18 cellular contexts compared by ENCODE assay signal in genomic region chr5:179614745-179615144, GRCh38. TPM values are rescaled to one million over a fixed set of nuclear protein-coding genes. Genes with fewer than 3 reads are reported as not detected.
DNase-seq lines count a peak whose midpoint lies in the region; ATAC-seq and TF ChIP-seq lines count a peak whose summit lies in the region.
"Had no signal": no experiment of that assay in that cellular context is flagged by ENCODE, and none has a peak within 500 bp of the region (broad histone marks: within the 10 kb centered on the region; RNA-seq: fewer than 3 reads in every experiment).

No MANE protein-coding gene starts in this region.

- no peaks in the 10 kb centered on the region for H3K9me3 Mint-ChIP-seq in stimulated activated naive CD8-positive, alpha-beta T cell treated with anti-CD3 and anti-CD28 coated beads, Interleukin-15, Interleukin-2, amounts not matched to agents 100 ng/mL and 50 ng/mL, for 24 hours
- H3K9me3 Mint-ChIP-seq in stimulated activated naive CD8-positive, alpha-beta T cell treated with anti-CD3 and anti-CD28 coated beads, Interleukin-15, amount 100 ng/mL, for 72 hours = no peaks in the 10 kb centered on the region
- no peaks in the 10 kb centered on the region for H3K9me3 Mint-ChIP-seq in activated T-helper 1 cell treated with anti-CD3 and anti-CD28 coated beads, Interleukin-12 subunit alpha, Interleukin-12 subunit beta, Interleukin-2, Interleukin-4 antibody, amounts not matched to agents 30 ng/mL and 10 ng/mL and 1 ng/mL, durations not matched to agents 14 hours and 24 hours and 36 hours
- H3K9me3 Mint-ChIP-seq in naive B cell = peaks cover 0 to 1% (median 0%) of the 10 kb centered on the region in 7 donors
- H3K9me3 Mint-ChIP-seq: activated T-cell treated with anti-CD3 and anti-CD28 coated beads, Interleukin-2, amount 50 U/mL, for 4 hours had no signal

- no peaks in the 10 kb centered on the region for H3K27me3 Mint-ChIP-seq in stimulated activated naive CD8-positive, alpha-beta T cell treated with anti-CD3 and anti-CD28 coated beads, Interleukin-15, Interleukin-2, amounts not matched to agents 100 ng/mL and 50 ng/mL, for 24 hours
- H3K27me3 Mint-ChIP-seq in stimulated activated naive CD8-positive, alpha-beta T cell treated with anti-CD3 and anti-CD28 coated beads, Interleukin-15, amount 100 ng/mL, for 72 hours = no peaks in the 10 kb centered on the region
- H3K27me3 Mint-ChIP-seq in activated T-helper 1 cell treated with anti-CD3 and anti-CD28 coated beads, Interleukin-12 subunit alpha, Interleukin-12 subunit beta, Interleukin-2, Interleukin-4 antibody, amounts not matched to agents 30 ng/mL and 10 ng/mL and 1 ng/mL, durations not matched to agents 14 hours and 24 hours and 36 hours (ENCODE audit: insufficient read depth) = no peaks in the 10 kb centered on the region
- H3K27me3 Mint-ChIP-seq in naive B cell = no peaks in the 10 kb centered on the region

- intact Hi-C loops in activated T-helper 1 cell treated with anti-CD3 and anti-CD28 coated beads, Interleukin-12 subunit alpha, Interleukin-12 subunit beta, Interleukin-2, Interleukin-4 antibody, amounts not matched to agents 30 ng/mL and 10 ng/mL and 1 ng/mL, durations not matched to agents 14 hours and 24 hours and 36 hours (cut with micrococcal nuclease) = loop anchor here (10.0 kb wide), 1 partner anchor 1410 kb away; the partner anchor contains the start of gene HNRNPAB

- no peak for DNase-seq in stimulated activated naive CD8-positive, alpha-beta T cell treated with anti-CD3 and anti-CD28 coated beads, Interleukin-15, amount 100 ng/mL, for 72 hours
- no peak for DNase-seq in activated T-helper 1 cell treated with anti-CD3 and anti-CD28 coated beads, Interleukin-12 subunit alpha, Interleukin-12 subunit beta, Interleukin-2, Interleukin-4 antibody, amounts not matched to agents 30 ng/mL and 10 ng/mL and 1 ng/mL, durations not matched to agents 14 hours and 24 hours and 36 hours (ENCODE audit: low spot score)
- DNase-seq in naive B cell = no peak
- no peak for DNase-seq in NK-92 treated with Interleukin-12 subunit alpha and Interleukin-12 subunit beta, amount 100 ng/mL, for 24 hours (lab: John Stamatoyannopoulos, UW)
- DNase-seq in activated CD4-positive, CD25-positive, alpha-beta regulatory T cell treated with anti-CD3 and anti-CD28 coated beads, Interleukin-2, amount 50 U/mL, for 72 hours = no peak
- no peak for DNase-seq in HEK293T (ENCODE audit: extremely low spot score)
- DNase-seq: activated CD4-positive, alpha-beta T cell treated with anti-CD3 and anti-CD28 coated beads, Interleukin-2, amount 50 U/mL, for 1 hour; activated T-cell treated with anti-CD3 and anti-CD28 coated beads, Interleukin-2, amount 50 U/mL, for 4 hours; amygdala; cerebellar nuclear complex; NCI-H1092; NCI-H2107; NCI-H526 treated with DMSO at 0.1 percent for 48 hours; OCI-M1; stimulated activated CD4-positive, alpha-beta T cell treated with anti-CD3 and anti-CD28 coated beads, Interleukin-2, amount 100 ng/mL, for 24 hours had no signal

- no peak for ATAC-seq in stimulated activated naive CD8-positive, alpha-beta T cell treated with anti-CD3 and anti-CD28 coated beads, Interleukin-15, amount 100 ng/mL, for 72 hours
- ATAC-seq in naive B cell (ENCODE audit: low read depth in 2 of 2) (no peak), HG03565 (IDR thresholded peaks at IDR 0.05; ENCODE audit: unreplicated experiment) (no peak)
- ATAC-seq: activated T-cell treated with anti-CD3 and anti-CD28 coated beads, Interleukin-2, amount 50 U/mL, for 4 hours; right cardiac atrium had no signal

- POLR2A ChIA-PET in HEK293T (lab: Yijun Ruan, JAX) = interaction anchor here (1.7 kb wide), 1 partner anchor 9 kb away, joined by 11 read pairs; the partner anchor contains the start of gene HNRNPH1

- H3K27ac Mint-ChIP-seq in stimulated activated naive CD8-positive, alpha-beta T cell treated with anti-CD3 and anti-CD28 coated beads, Interleukin-15, Interleukin-2, amounts not matched to agents 100 ng/mL and 50 ng/mL, for 24 hours = peak overlapping the region; percentile 28
- peak overlapping the region in 1 of 2 donors; percentile 80 for H3K27ac Mint-ChIP-seq in stimulated activated naive CD8-positive, alpha-beta T cell treated with anti-CD3 and anti-CD28 coated beads, Interleukin-15, amount 100 ng/mL, for 72 hours
- H3K27ac Mint-ChIP-seq in activated T-helper 1 cell treated with anti-CD3 and anti-CD28 coated beads, Interleukin-12 subunit alpha, Interleukin-12 subunit beta, Interleukin-2, Interleukin-4 antibody, amounts not matched to agents 30 ng/mL and 10 ng/mL and 1 ng/mL, durations not matched to agents 14 hours and 24 hours and 36 hours = peak overlapping the region; percentile 15
- peak overlapping the region in 4 of 6 donors; percentile 25 to 84 (median 34) for H3K27ac Mint-ChIP-seq in naive B cell

- peaks cover 91% of the 10 kb centered on the region for H3K36me3 Mint-ChIP-seq in stimulated activated naive CD8-positive, alpha-beta T cell treated with anti-CD3 and anti-CD28 coated beads, Interleukin-15, Interleukin-2, amounts not matched to agents 100 ng/mL and 50 ng/mL, for 24 hours (ENCODE audit: low read depth)
- H3K36me3 Mint-ChIP-seq in activated T-helper 1 cell treated with anti-CD3 and anti-CD28 coated beads, Interleukin-12 subunit alpha, Interleukin-12 subunit beta, Interleukin-2, Interleukin-4 antibody, amounts not matched to agents 30 ng/mL and 10 ng/mL and 1 ng/mL, durations not matched to agents 14 hours and 24 hours and 36 hours (ENCODE audit: low read depth) = peaks cover 79% of the 10 kb centered on the region
- H3K36me3 Mint-ChIP-seq in naive B cell = peaks cover 57 to 61% of the 10 kb centered on the region in 2 donors

- H3K4me1 Mint-ChIP-seq in stimulated activated naive CD8-positive, alpha-beta T cell treated with anti-CD3 and anti-CD28 coated beads, Interleukin-15, Interleukin-2, amounts not matched to agents 100 ng/mL and 50 ng/mL, for 24 hours (ENCODE audit: low read depth) = peaks cover 60% of the 10 kb centered on the region
- H3K4me1 Mint-ChIP-seq in stimulated activated naive CD8-positive, alpha-beta T cell treated with anti-CD3 and anti-CD28 coated beads, Interleukin-15, amount 100 ng/mL, for 72 hours = peaks cover 72% of the 10 kb centered on the region
- peaks cover 75% of the 10 kb centered on the region for H3K4me1 Mint-ChIP-seq in activated T-helper 1 cell treated with anti-CD3 and anti-CD28 coated beads, Interleukin-12 subunit alpha, Interleukin-12 subunit beta, Interleukin-2, Interleukin-4 antibody, amounts not matched to agents 30 ng/mL and 10 ng/mL and 1 ng/mL, durations not matched to agents 14 hours and 24 hours and 36 hours (ENCODE audit: low read depth)
- peaks cover 38 to 46% (median 42%) of the 10 kb centered on the region in 3 donors for H3K4me1 Mint-ChIP-seq in naive B cell

- CTCF ChIA-PET in HEK293T (lab: Yijun Ruan, JAX) = interaction anchor here (0.6 kb wide), 1 partner anchor 55 kb away, joined by 3 read pairs; no protein-coding TSS in a partner anchor

- no peak overlapping the region for H3K4me3 Mint-ChIP-seq in stimulated activated naive CD8-positive, alpha-beta T cell treated with anti-CD3 and anti-CD28 coated beads, Interleukin-15, Interleukin-2, amounts not matched to agents 100 ng/mL and 50 ng/mL, for 24 hours
- H3K4me3 Mint-ChIP-seq in stimulated activated naive CD8-positive, alpha-beta T cell treated with anti-CD3 and anti-CD28 coated beads, Interleukin-15, amount 100 ng/mL, for 72 hours = peak overlapping the region in 1 of 2 donors; percentile 22
- no peak overlapping the region for H3K4me3 Mint-ChIP-seq in activated T-helper 1 cell treated with anti-CD3 and anti-CD28 coated beads, Interleukin-12 subunit alpha, Interleukin-12 subunit beta, Interleukin-2, Interleukin-4 antibody, amounts not matched to agents 30 ng/mL and 10 ng/mL and 1 ng/mL, durations not matched to agents 14 hours and 24 hours and 36 hours
- no peak overlapping the region for H3K4me3 Mint-ChIP-seq in naive B cell
- H3K4me3 Mint-ChIP-seq: activated T-cell treated with anti-CD3 and anti-CD28 coated beads, Interleukin-2, amount 50 U/mL, for 4 hours had no signal

TF ChIP-seq in HEK293T, 16 proteins besides CTCF, POLR2A, EP300 and RAD21:
- TF ChIP-seq ZNF384 (IDR thresholded peaks at IDR 0.05) (no peak), FOXM1 (IDR thresholded peaks at IDR 0.05; ENCODE audit: borderline replicate concordance) (no peak), SUZ12 (IDR thresholded peaks at IDR 0.05) (no peak), LEF1 (IDR thresholded peaks at IDR 0.05; ENCODE audit: borderline replicate concordance) (no peak), HDGF (IDR thresholded peaks at IDR 0.05; ENCODE audit: borderline replicate concordance) (no peak), BHLHE40 (IDR thresholded peaks at IDR 0.05; ENCODE audit: borderline replicate concordance) (no peak), PKNOX1 (IDR thresholded peaks at IDR 0.05) (no peak), NFRKB (IDR thresholded peaks at IDR 0.05) (no peak), SP1 (IDR thresholded peaks at IDR 0.05) (no peak), CTBP1 (IDR thresholded peaks at IDR 0.05; ENCODE audit: borderline replicate concordance) (no peak), FOXK2 (IDR thresholded peaks at IDR 0.05) (no peak), TARDBP (IDR thresholded peaks at IDR 0.05) (no peak), L3MBTL2 (conservative IDR thresholded peaks at IDR 0.05) (no peak), ELF4 (IDR thresholded peaks at IDR 0.05) (no peak), FOXA1 (IDR thresholded peaks at IDR 0.05) (no peak), ARNT (IDR thresholded peaks at IDR 0.05) (no peak)
TF ChIP-seq in HEK293T: peak in this region for 0.

RNA-seq across cellular contexts. Expression of gene HNRNPH1, which starts 8.7 kb away (rescaled TPM):
- total RNA-seq in activated T-helper 1 cell treated with anti-CD3 and anti-CD28 coated beads, Interleukin-12 subunit alpha, Interleukin-12 subunit beta, Interleukin-2, Interleukin-4 antibody, amounts not matched to agents 30 ng/mL and 10 ng/mL and 1 ng/mL, durations not matched to agents 14 hours and 24 hours and 36 hours = 987 and 1,028 TPM in 2 replicates
- polyA plus RNA-seq in naive B cell (ENCODE audit: low read depth in 6 of 6) = 100 to 1,000 TPM in 4 of 6 donors, 10 to 100 TPM in 2; 21.4 to 139 (median 111) TPM
